In genomic region chr7:151662291-151662690, GRCh38 we compare ENCODE assay signal across 29 cellular contexts.
"Had no signal": no experiment of that assay in that cellular context is flagged by ENCODE, and none has a peak within 500 bp of the region (broad histone marks: within the 10 kb centered on the region; RNA-seq: fewer than 3 reads in every experiment).

No MANE protein-coding gene starts in this region.

- H3K27ac Mint-ChIP-seq: activated CD4-positive, alpha-beta memory T cell treated with anti-CD3 and anti-CD28 coated beads, Interleukin-2, amount 10 ng/mL, durations not matched to agents 7 days and 5 days; activated CD4-positive, alpha-beta T cell treated with anti-CD3 and anti-CD28 coated beads, Interleukin-2, amount 10 ng/mL, durations not matched to agents 24 days and 14 days; activated naive CD8-positive, alpha-beta T cell treated with anti-CD3 and anti-CD28 coated beads, Interleukin-2, amount 50 U/mL, for 24 hours; dendritic cell treated with granulocyte-macrophage colony-stimulating factor and Interleukin-4, amounts not matched to agents 40 ng/mL and 50 ng/mL, for 4 days; mesothelial cell of epicardium; stimulated activated memory B cell treated with anti-CD40 and anti-IgM and Interleukin-4, amounts not matched to agents 10 μg/mL and 1 μg/mL and 100 μg/mL, for 72 hours had no signal

- H3K4me1 ChIP-seq: body of pancreas, left lung, pancreas, right lobe of liver, transverse colon had no signal

- H3K9me3 ChIP-seq: body of pancreas, neutrophil, pancreas, right lobe of liver, suprapubic skin, transverse colon had no signal

- H3K4me3 Mint-ChIP-seq: activated CD4-positive, alpha-beta memory T cell treated with anti-CD3 and anti-CD28 coated beads, Interleukin-2, amount 10 ng/mL, durations not matched to agents 7 days and 5 days; activated CD4-positive, alpha-beta T cell treated with anti-CD3 and anti-CD28 coated beads, Interleukin-2, amount 10 ng/mL, durations not matched to agents 24 days and 14 days; activated naive CD8-positive, alpha-beta T cell treated with anti-CD3 and anti-CD28 coated beads, Interleukin-2, amount 50 U/mL, for 24 hours; dendritic cell treated with granulocyte-macrophage colony-stimulating factor and Interleukin-4, amounts not matched to agents 40 ng/mL and 50 ng/mL, for 4 days; mesothelial cell of epicardium; naive thymus-derived CD8-positive, alpha-beta T cell; stimulated activated memory B cell treated with anti-CD40 and anti-IgM and Interleukin-4, amounts not matched to agents 10 μg/mL and 1 μg/mL and 100 μg/mL, for 72 hours had no signal

- H3K36me3 Mint-ChIP-seq: mesothelial cell of epicardium had no signal

- H3K9me3 Mint-ChIP-seq: activated CD4-positive, alpha-beta memory T cell treated with anti-CD3 and anti-CD28 coated beads, Interleukin-2, amount 10 ng/mL, durations not matched to agents 7 days and 5 days; dendritic cell treated with granulocyte-macrophage colony-stimulating factor and Interleukin-4, amounts not matched to agents 40 ng/mL and 50 ng/mL, for 4 days had no signal

- H3K27me3 ChIP-seq: body of pancreas, cardiac muscle cell, left lung, neutrophil, pancreas, right lobe of liver, stomach, suprapubic skin, transverse colon had no signal

- FAIRE-seq: pancreas, small intestine, urothelium cell line had no signal

- H3K27ac ChIP-seq: body of pancreas, cardiac muscle cell, left lung, pancreas, right lobe of liver, stomach, suprapubic skin, transverse colon, VCaP had no signal

- DNase-seq: activated CD4-positive, alpha-beta memory T cell treated with anti-CD3 and anti-CD28 coated beads, Interleukin-2, amount 10 ng/mL, durations not matched to agents 7 days and 5 days; activated CD4-positive, alpha-beta T cell treated with anti-CD3 and anti-CD28 coated beads, Interleukin-2, amount 10 ng/mL, durations not matched to agents 24 days and 14 days; activated gamma-delta T cell; activated naive CD4-positive, alpha-beta T cell treated with anti-CD3 and anti-CD28 coated beads, Interleukin-2, amount 50 U/mL, for 16 hours; activated naive CD8-positive, alpha-beta T cell treated with anti-CD3 and anti-CD28 coated beads, Interleukin-2, amount 50 U/mL, for 24 hours; activated T-cell treated with anti-CD3 and anti-CD28 coated beads for 4 hours; anterior cingulate cortex; body of pancreas; effector CD8-positive, alpha-beta T cell; foreskin melanocyte; hypothalamus; islet precursor cell; left lung; naive thymus-derived CD8-positive, alpha-beta T cell; pancreas; right lobe of liver; small intestine; stimulated activated CD4-positive, alpha-beta T cell treated with anti-CD3 and anti-CD28 coated beads, Interleukin-2, amount 100 ng/mL, for 24 hours; stomach; transverse colon had no signal

- H3K27me3 Mint-ChIP-seq: activated CD4-positive, alpha-beta memory T cell treated with anti-CD3 and anti-CD28 coated beads, Interleukin-2, amount 10 ng/mL, durations not matched to agents 7 days and 5 days; activated naive CD8-positive, alpha-beta T cell treated with anti-CD3 and anti-CD28 coated beads, Interleukin-2, amount 50 U/mL, for 24 hours; dendritic cell treated with granulocyte-macrophage colony-stimulating factor and Interleukin-4, amounts not matched to agents 40 ng/mL and 50 ng/mL, for 4 days; naive thymus-derived CD8-positive, alpha-beta T cell; stimulated activated memory B cell treated with anti-CD40 and anti-IgM and Interleukin-4, amounts not matched to agents 10 μg/mL and 1 μg/mL and 100 μg/mL, for 72 hours had no signal

- H3K4me1 Mint-ChIP-seq: activated CD4-positive, alpha-beta memory T cell treated with anti-CD3 and anti-CD28 coated beads, Interleukin-2, amount 10 ng/mL, durations not matched to agents 7 days and 5 days; activated naive CD8-positive, alpha-beta T cell treated with anti-CD3 and anti-CD28 coated beads, Interleukin-2, amount 50 U/mL, for 24 hours; mesothelial cell of epicardium; stimulated activated memory B cell treated with anti-CD40 and anti-IgM and Interleukin-4, amounts not matched to agents 10 μg/mL and 1 μg/mL and 100 μg/mL, for 72 hours had no signal

- ATAC-seq: activated CD4-positive, CD25-positive, alpha-beta regulatory T cell treated with anti-CD3 and anti-CD28 coated beads, Interleukin-2, amount 50 U/mL, for 24 hours; activated naive CD8-positive, alpha-beta T cell treated with anti-CD3 and anti-CD28 coated beads, Interleukin-2, amount 50 U/mL, for 24 hours; body of pancreas; naive thymus-derived CD8-positive, alpha-beta T cell; right lobe of liver; stimulated activated memory B cell treated with anti-CD40 and anti-IgM and Interleukin-4, amounts not matched to agents 10 μg/mL and 1 μg/mL and 100 μg/mL, for 72 hours had no signal

- H3K36me3 ChIP-seq: cardiac muscle cell, left lung, neutrophil, pancreas, right lobe of liver, suprapubic skin, transverse colon had no signal

- H3K4me3 ChIP-seq: body of pancreas, cardiac muscle cell, left lung, pancreas, right lobe of liver, stomach, suprapubic skin, transverse colon had no signal
